Comparison of ENCODE assay signal across 11 cellular contexts in the genomic region with DNA sequence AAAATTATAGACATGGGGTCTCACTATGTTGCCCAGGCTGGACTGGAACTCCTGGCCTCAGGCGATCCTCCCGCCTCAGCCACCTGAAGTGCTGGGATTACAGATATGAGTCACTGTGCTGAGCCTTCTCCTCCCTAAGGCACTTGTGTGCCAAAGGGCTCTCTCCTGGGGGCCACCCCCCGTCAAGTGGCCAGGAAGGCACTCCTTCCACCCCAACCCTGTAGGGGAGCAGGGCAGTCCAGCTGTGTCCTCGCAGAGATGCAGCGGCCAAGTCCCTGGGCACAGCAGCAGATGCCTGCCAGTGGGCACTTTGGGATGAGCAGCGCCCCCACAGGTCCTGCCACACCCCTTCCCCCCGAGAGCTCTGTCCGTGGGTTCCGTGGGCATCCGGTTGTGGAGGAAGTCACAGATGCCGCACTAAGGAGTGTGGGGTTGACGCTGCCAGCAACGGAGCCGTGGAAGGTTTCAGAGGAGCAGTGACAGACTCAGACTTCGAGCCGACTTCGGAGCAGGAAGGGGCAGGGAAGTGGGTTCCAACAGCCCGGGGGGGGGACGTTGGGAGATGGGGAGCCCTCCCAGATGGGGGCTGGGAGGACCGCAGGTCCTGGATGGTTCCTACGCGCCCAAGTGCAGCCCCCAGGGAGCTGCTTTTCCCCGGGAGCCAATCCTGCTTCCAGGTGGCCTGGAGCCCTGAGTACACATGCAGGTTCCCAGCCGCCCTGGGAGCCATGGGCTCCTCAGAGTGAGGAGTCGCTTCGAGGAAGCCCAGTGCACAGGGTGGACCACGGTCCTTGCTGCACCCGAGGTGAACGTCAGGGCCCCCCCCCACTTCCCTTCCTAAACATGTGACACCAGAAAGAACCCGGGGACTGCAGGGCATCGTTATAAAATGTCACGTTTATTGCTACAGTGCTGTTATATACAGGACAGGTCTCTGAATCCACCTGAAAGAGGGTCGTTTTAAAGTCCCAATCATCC. TPM values are rescaled to one million over a fixed set of nuclear protein-coding genes. Genes with fewer than 3 reads are reported as not detected.
DNase-seq lines count a peak whose midpoint lies in the region; TF ChIP-seq lines count a peak whose summit lies in the region.
"Had no signal": no experiment of that assay in that cellular context is flagged by ENCODE, and none has a peak within 500 bp of the region (broad histone marks: within the 10 kb centered on the region; RNA-seq: fewer than 3 reads in every experiment).

No MANE protein-coding gene starts in this region.

- H3K4me3 Mint-ChIP-seq in activated CD4-positive, alpha-beta T cell treated with anti-CD3 and anti-CD28 coated beads, Interleukin-2, amount 10 ng/mL, durations not matched to agents 7 days and 5 days = peak overlapping the region; percentile 33
- no peak overlapping the region for H3K4me3 Mint-ChIP-seq in glutamatergic neuron (ENCODE audit: unreplicated experiment)
- H3K4me3 Mint-ChIP-seq: stimulated activated naive CD8-positive, alpha-beta T cell treated with anti-CD3 and anti-CD28 coated beads, Interleukin-15, Interleukin-2, amounts not matched to agents 100 ng/mL and 50 ng/mL, for 24 hours had no signal

- no peaks in the 10 kb centered on the region for H3K9me3 Mint-ChIP-seq in activated CD4-positive, alpha-beta T cell treated with anti-CD3 and anti-CD28 coated beads, Interleukin-2, amount 10 ng/mL, durations not matched to agents 7 days and 5 days
- peaks cover 12% of the 10 kb centered on the region for H3K9me3 Mint-ChIP-seq in glutamatergic neuron (ENCODE audit: unreplicated experiment)
- H3K9me3 Mint-ChIP-seq: stimulated activated naive CD8-positive, alpha-beta T cell treated with anti-CD3 and anti-CD28 coated beads, Interleukin-15, Interleukin-2, amounts not matched to agents 100 ng/mL and 50 ng/mL, for 24 hours had no signal

- TF ChIP-seq CTCF in glutamatergic neuron (IDR thresholded peaks at IDR 0.05; ENCODE audit: partially characterized antibody, unreplicated experiment) = no peak
- TF ChIP-seq CTCF in hepatocyte (IDR thresholded peaks at IDR 0.05; ENCODE audit: poor library complexity) = no peak
- TF ChIP-seq CTCF in suprapubic skin (IDR thresholded peaks at IDR 0.05) = no peak

- WGBS in hepatocyte (ENCODE audit: low lambda C conversion rate, missing lambda C conversion rate) = 90% methylated on average over 29 of the region's 33 CpGs
- 43% methylated on average over 20 of the region's 33 CpGs for WGBS in suprapubic skin

- DNase-seq in H7 (peak; percentile 73), glutamatergic neuron (no peak), hepatocyte (ENCODE audit: low spot score) (no peak), HuH-7.5 (ENCODE audit: low spot score) (no peak), ecto neural progenitor cell (ENCODE audit: low spot score) (no peak), suprapubic skin (ENCODE audit: low spot score in 2 of 2) (no peak)
- DNase-seq in activated CD4-positive, alpha-beta T cell treated with anti-CD3 and anti-CD28 coated beads, Interleukin-2, amount 10 ng/mL, durations not matched to agents 7 days and 5 days = peak; percentile 44
- DNase-seq: GF-D8, retina had no signal

- peak overlapping the region in 9 of 10 experiments; percentile 2 to 56 (median 32); a peak in 14 of 20 replicates for H3K4me3 ChIP-seq in BLaER1 treated with 17β-estradiol and CSF1 and Interleukin-3, amounts not matched to agents 10 nM and 100 nM
- H3K4me3 ChIP-seq in H7 (ENCODE audit: insufficient read depth, low read depth, low read length) (no peak overlapping the region), hepatocyte (no peak overlapping the region), suprapubic skin (no peak overlapping the region)

- peaks cover 5 to 59% (median 44%) of the 10 kb centered on the region in 11 experiments; a peak in 20 of 22 replicates for H4K20me1 ChIP-seq in BLaER1 treated with 17β-estradiol and CSF1 and Interleukin-3, amounts not matched to agents 10 nM and 100 nM
- peaks cover 4% of the 10 kb centered on the region for H4K20me1 ChIP-seq in hepatocyte (ENCODE audit: insufficient read depth, poor library complexity, severe bottlenecking)

- POLR2A ChIA-PET in activated CD4-positive, alpha-beta T cell treated with anti-CD3 and anti-CD28 coated beads, Interleukin-2, amount 10 ng/mL, durations not matched to agents 7 days and 5 days (lab: Charles Lee) = no interaction called here

- CTCF ChIA-PET in activated CD4-positive, alpha-beta T cell treated with anti-CD3 and anti-CD28 coated beads, Interleukin-2, amount 10 ng/mL, durations not matched to agents 7 days and 5 days (lab: Charles Lee) = interaction anchor here (1.3 to 1.8 kb wide), 2 partner anchors 11 to 62 kb away, joined by 3 to 4 read pairs; no protein-coding TSS in a partner anchor

- no peaks in the 10 kb centered on the region for H3K27me3 ChIP-seq in BLaER1 treated with 17β-estradiol and CSF1 and Interleukin-3, amounts not matched to agents 10 nM and 100 nM
- H3K27me3 ChIP-seq in H7 (ENCODE audit: control insufficient read depth, insufficient read depth, low read length) (no peaks in the 10 kb centered on the region), hepatocyte (no peaks in the 10 kb centered on the region), suprapubic skin (no peaks in the 10 kb centered on the region)

- TF ChIP-seq EP300 in suprapubic skin (IDR thresholded peaks at IDR 0.05) = no peak

- H2AFZ ChIP-seq in hepatocyte = no peak overlapping the region

- peak overlapping the region in 8 of 11 experiments; percentile 23 to 48 (median 30); a peak in 10 of 22 replicates for H3K27ac ChIP-seq in BLaER1 treated with 17β-estradiol and CSF1 and Interleukin-3, amounts not matched to agents 10 nM and 100 nM
- H3K27ac ChIP-seq in hepatocyte = no peak overlapping the region
- no peak overlapping the region for H3K27ac ChIP-seq in suprapubic skin

- no peaks in the 10 kb centered on the region for H3K9me3 ChIP-seq in BLaER1 treated with 17β-estradiol and CSF1 and Interleukin-3, amounts not matched to agents 10 nM and 100 nM (replicated peaks in 1 of 11)
- no peaks in the 10 kb centered on the region for H3K9me3 ChIP-seq in hepatocyte (ENCODE audit: low read depth)
- H3K9me3 ChIP-seq in suprapubic skin = no peaks in the 10 kb centered on the region

- peaks cover 45 to 86% (median 79%) of the 10 kb centered on the region in 10 experiments for H3K4me1 ChIP-seq in BLaER1 treated with 17β-estradiol and CSF1 and Interleukin-3, amounts not matched to agents 10 nM and 100 nM
- peaks cover 16% of the 10 kb centered on the region for H3K4me1 ChIP-seq in hepatocyte (ENCODE audit: insufficient read depth)
- peaks cover 25% of the 10 kb centered on the region for H3K4me1 ChIP-seq in suprapubic skin

- H3K79me2 ChIP-seq in hepatocyte = peaks cover 15% of the 10 kb centered on the region

- peak overlapping the region in 10 of 11 experiments; percentile 27 to 64 (median 51); a peak in 17 of 22 replicates for H3K9ac ChIP-seq in BLaER1 treated with 17β-estradiol and CSF1 and Interleukin-3, amounts not matched to agents 10 nM and 100 nM

- peaks cover 48% of the 10 kb centered on the region for H3K4me1 Mint-ChIP-seq in activated CD4-positive, alpha-beta T cell treated with anti-CD3 and anti-CD28 coated beads, Interleukin-2, amount 10 ng/mL, durations not matched to agents 7 days and 5 days
- peaks cover 3% of the 10 kb centered on the region for H3K4me1 Mint-ChIP-seq in glutamatergic neuron (ENCODE audit: low read depth, unreplicated experiment)

- no peaks in the 10 kb centered on the region for H3K9me2 ChIP-seq in hepatocyte (replicated peaks; ENCODE audit: insufficient read depth)

- no peak for TF ChIP-seq POLR2A in suprapubic skin (IDR thresholded peaks at IDR 0.05)

- peaks cover 9% of the 10 kb centered on the region for H3K36me3 Mint-ChIP-seq in activated CD4-positive, alpha-beta T cell treated with anti-CD3 and anti-CD28 coated beads, Interleukin-2, amount 10 ng/mL, durations not matched to agents 7 days and 5 days (ENCODE audit: low read depth)
- H3K36me3 Mint-ChIP-seq in glutamatergic neuron (ENCODE audit: unreplicated experiment) = no peaks in the 10 kb centered on the region

- peak overlapping the region; percentile 79 for H3K27ac Mint-ChIP-seq in activated CD4-positive, alpha-beta T cell treated with anti-CD3 and anti-CD28 coated beads, Interleukin-2, amount 10 ng/mL, durations not matched to agents 7 days and 5 days
- peak overlapping the region; percentile 22 for H3K27ac Mint-ChIP-seq in glutamatergic neuron (ENCODE audit: unreplicated experiment)
- H3K27ac Mint-ChIP-seq: stimulated activated naive CD8-positive, alpha-beta T cell treated with anti-CD3 and anti-CD28 coated beads, Interleukin-15, Interleukin-2, amounts not matched to agents 100 ng/mL and 50 ng/mL, for 24 hours had no signal

- H3K27me3 Mint-ChIP-seq in activated CD4-positive, alpha-beta T cell treated with anti-CD3 and anti-CD28 coated beads, Interleukin-2, amount 10 ng/mL, durations not matched to agents 7 days and 5 days = no peaks in the 10 kb centered on the region
- peaks cover 10% of the 10 kb centered on the region for H3K27me3 Mint-ChIP-seq in glutamatergic neuron (ENCODE audit: unreplicated experiment)
- H3K27me3 Mint-ChIP-seq: stimulated activated naive CD8-positive, alpha-beta T cell treated with anti-CD3 and anti-CD28 coated beads, Interleukin-15, Interleukin-2, amounts not matched to agents 100 ng/mL and 50 ng/mL, for 24 hours had no signal

- H3K4me2 ChIP-seq in BLaER1 treated with 17β-estradiol and CSF1 and Interleukin-3, amounts not matched to agents 10 nM and 100 nM = peak overlapping the region; percentile 71 to 93 (median 89)
- no peak overlapping the region for H3K4me2 ChIP-seq in hepatocyte

- peaks cover under 1 to 32% (median 20%) of the 10 kb centered on the region in 11 experiments; a peak in 17 of 22 replicates for H3K36me3 ChIP-seq in BLaER1 treated with 17β-estradiol and CSF1 and Interleukin-3, amounts not matched to agents 10 nM and 100 nM
- H3K36me3 ChIP-seq in H7 (replicated peaks; ENCODE audit: control insufficient read depth, insufficient read depth, low read length) (peaks cover 17% of the 10 kb centered on the region), hepatocyte (replicated peaks; ENCODE audit: insufficient read depth, low read depth) (no peaks in the 10 kb centered on the region), suprapubic skin (peaks cover 41% of the 10 kb centered on the region)

RNA-seq across cellular contexts. Expression of a gene that starts 3.4 kb away (rescaled TPM):
- total RNA-seq in H7 (2014; rRNA removed; shearing (Covaris generic)) = 103 and 111 TPM in 2 replicates
- 100 to 1,000 TPM; 144 to 184 TPM for total RNA-seq in activated CD4-positive, alpha-beta T cell treated with anti-CD3 and anti-CD28 coated beads, Interleukin-2, amount 10 ng/mL, durations not matched to agents 7 days and 5 days
- 204 TPM for total RNA-seq in glutamatergic neuron (ENCODE audit: unreplicated experiment)
- 56.6 and 57.6 TPM in 2 replicates for total RNA-seq in hepatocyte
- 672 and 684 TPM in 2 replicates for polyA plus RNA-seq in hepatocyte
- 10 to 100 TPM; 33.4 to 73.1 (median 59.4) TPM for total RNA-seq in suprapubic skin

RNA-seq across cellular contexts. Expression of a gene that starts 16.0 kb away (rescaled TPM):
- 105 and 114 TPM in 2 replicates for total RNA-seq in H7 (2014; rRNA removed; shearing (Covaris generic))
- total RNA-seq in activated CD4-positive, alpha-beta T cell treated with anti-CD3 and anti-CD28 coated beads, Interleukin-2, amount 10 ng/mL, durations not matched to agents 7 days and 5 days = 10 to 100 TPM; 76.2 to 93.3 TPM
- total RNA-seq in glutamatergic neuron (ENCODE audit: unreplicated experiment) (106 TPM), hepatocyte (84.2 and 84.5 TPM in 2 replicates), suprapubic skin (10 to 100 TPM; 53.2 to 87.9 (median 69.0) TPM)
- 56.3 and 66.6 TPM in 2 replicates for polyA plus RNA-seq in hepatocyte

RNA-seq across cellular contexts. Expression of a gene that starts 40.6 kb away (rescaled TPM):
- 107 and 117 TPM in 2 replicates for total RNA-seq in H7 (2014; rRNA removed; shearing (Covaris generic))
- total RNA-seq in activated CD4-positive, alpha-beta T cell treated with anti-CD3 and anti-CD28 coated beads, Interleukin-2, amount 10 ng/mL, durations not matched to agents 7 days and 5 days = 10 to 100 TPM in 1 of 2 experiments, 1 to 10 TPM in 1; 10.0 to 12.1 TPM
- total RNA-seq in glutamatergic neuron (ENCODE audit: unreplicated experiment) (96.7 TPM), hepatocyte (38.7 and 45.6 TPM in 2 replicates), suprapubic skin (10 to 100 TPM; 20.1 to 36.4 (median 26.9) TPM)
- polyA plus RNA-seq in hepatocyte = 6.2 and 6.6 TPM in 2 replicates

RNA-seq across cellular contexts. Expression of a gene that starts 43.7 kb away (rescaled TPM):
- total RNA-seq in H7 (2014; rRNA removed; shearing (Covaris generic)) = 277 and 293 TPM in 2 replicates
- 10 to 100 TPM; 84.5 to 85.9 TPM for total RNA-seq in activated CD4-positive, alpha-beta T cell treated with anti-CD3 and anti-CD28 coated beads, Interleukin-2, amount 10 ng/mL, durations not matched to agents 7 days and 5 days
- total RNA-seq in glutamatergic neuron (ENCODE audit: unreplicated experiment) (249 TPM), hepatocyte (67.9 and 76.7 TPM in 2 replicates), suprapubic skin (10 to 100 TPM; 57.2 to 80.9 (median 68.7) TPM)
- polyA plus RNA-seq in hepatocyte = 93.7 and 125 TPM in 2 replicates

Comparison
In these comparisons a context has a peak if more than half of its experiments do, and no peak if none do; other contexts are left out.
1. H3K27ac ChIP-seq: peak in BLaER1 treated with 17β-estradiol and CSF1 and Interleukin-3, amounts not matched to agents 10 nM and 100 nM (8 of 11); none in hepatocyte (single experiment) and suprapubic skin (single experiment).
2. H3K4me3 ChIP-seq: peak in BLaER1 treated with 17β-estradiol and CSF1 and Interleukin-3, amounts not matched to agents 10 nM and 100 nM (9 of 10); none in H7 (single experiment), hepatocyte (single experiment) and suprapubic skin (single experiment).
3. DNase-seq: peak in H7 (single experiment) and activated CD4-positive, alpha-beta T cell treated with anti-CD3 and anti-CD28 coated beads, Interleukin-2, amount 10 ng/mL, durations not matched to agents 7 days and 5 days (single experiment); none in glutamatergic neuron (single experiment), hepatocyte (single experiment), HuH-7.5 (single experiment), ecto neural progenitor cell (single experiment) and suprapubic skin (0 of 2).